Comparison of ENCODE assay signal across 8 cellular contexts in genomic region chr4:85370400-85371032, GRCh38.
DNase-seq lines count a peak whose midpoint lies in the region; ATAC-seq and TF ChIP-seq lines count a peak whose summit lies in the region.

No MANE protein-coding gene starts in this region.

- H3K36me3 ChIP-seq in suprapubic skin = no peaks in the 10 kb centered on the region

- no peak overlapping the region for H3K4me3 ChIP-seq in fibroblast of the aortic adventitia (ENCODE audit: low read depth, low read length)
- no peak overlapping the region for H3K4me3 ChIP-seq in suprapubic skin

- no peak for TF ChIP-seq POLR2A in suprapubic skin (IDR thresholded peaks at IDR 0.05)

- no peaks in the 10 kb centered on the region for H3K9me3 ChIP-seq in suprapubic skin

- 54% methylated on average over 5 of the region's 5 CpGs for WGBS in suprapubic skin

- no peaks in the 10 kb centered on the region for H3K27me3 ChIP-seq in suprapubic skin

- ATAC-seq in Right ventricle myocardium inferior (peak; percentile 67), GM21786 (IDR thresholded peaks at IDR 0.05; ENCODE audit: unreplicated experiment) (peak; percentile 87)

- in situ Hi-C loops in SK-MEL-5 (cut with HindIII; ENCODE audit: low pct_unique_long_range_greater_than_20kb, low sequenced_read_pairs) = no loop called here

- intact Hi-C loops in Right ventricle myocardium inferior (cut with DNase I) = loop anchor here (2.0 kb wide), 1 partner anchor 286 kb away; no protein-coding TSS in a partner anchor
- intact Hi-C loops in cardiac septum (cut with DNase I) = loop anchor here (2.0 to 5.0 kb wide), 2 partner anchors 224 to 377 kb away; no protein-coding TSS in a partner anchor

- H3K4me1 ChIP-seq in suprapubic skin = no peaks in the 10 kb centered on the region

- H3K27ac ChIP-seq in suprapubic skin = no peak overlapping the region

- DNase-seq in Right ventricle myocardium inferior (ENCODE audit: missing footprints) (no peak), cardiac septum (ENCODE audit: low spot score) (no peak), HuH-7.5 (ENCODE audit: low spot score) (peak; percentile 3), SK-MEL-5 (ENCODE audit: low read depth, low spot score) (peak; percentile 69), fibroblast of the aortic adventitia (ENCODE audit: low read depth) (peak; percentile 51), pons (ENCODE audit: low spot score) (peak; percentile 54), suprapubic skin (ENCODE audit: low spot score in 2 of 2) (no peak)

- TF ChIP-seq CTCF in fibroblast of the aortic adventitia (IDR thresholded peaks at IDR 0.05; ENCODE audit: insufficient read depth, low read length) = peak; percentile 82
- peak in 1 of 2 donors; percentile 66 for TF ChIP-seq CTCF in suprapubic skin (IDR thresholded peaks at IDR 0.05)

- no peak for TF ChIP-seq EP300 in suprapubic skin (IDR thresholded peaks at IDR 0.05)

Comparison
In these comparisons a context has a peak if more than half of its experiments do, and no peak if none do; other contexts are left out.
1. DNase-seq: peak in HuH-7.5 (single experiment), SK-MEL-5 (single experiment), fibroblast of the aortic adventitia (single experiment) and pons (single experiment); none in Right ventricle myocardium inferior (single experiment), cardiac septum (single experiment) and suprapubic skin (0 of 2).